In genomic region chr4:175947117-175947722, GRCh38 we compare ENCODE assay signal across 1 cellular context.
TF ChIP-seq lines count a peak whose summit lies in the region.

No MANE protein-coding gene starts in this region.

TF ChIP-seq in WTC11, 78 proteins besides CTCF, POLR2A, EP300 and RAD21 (continued from another document):
- TF ChIP-seq TEAD4 (CRISPR knock-in tag; IDR thresholded peaks at IDR 0.05), result no peak
